9 cellular contexts compared by ENCODE assay signal in the genomic region with DNA sequence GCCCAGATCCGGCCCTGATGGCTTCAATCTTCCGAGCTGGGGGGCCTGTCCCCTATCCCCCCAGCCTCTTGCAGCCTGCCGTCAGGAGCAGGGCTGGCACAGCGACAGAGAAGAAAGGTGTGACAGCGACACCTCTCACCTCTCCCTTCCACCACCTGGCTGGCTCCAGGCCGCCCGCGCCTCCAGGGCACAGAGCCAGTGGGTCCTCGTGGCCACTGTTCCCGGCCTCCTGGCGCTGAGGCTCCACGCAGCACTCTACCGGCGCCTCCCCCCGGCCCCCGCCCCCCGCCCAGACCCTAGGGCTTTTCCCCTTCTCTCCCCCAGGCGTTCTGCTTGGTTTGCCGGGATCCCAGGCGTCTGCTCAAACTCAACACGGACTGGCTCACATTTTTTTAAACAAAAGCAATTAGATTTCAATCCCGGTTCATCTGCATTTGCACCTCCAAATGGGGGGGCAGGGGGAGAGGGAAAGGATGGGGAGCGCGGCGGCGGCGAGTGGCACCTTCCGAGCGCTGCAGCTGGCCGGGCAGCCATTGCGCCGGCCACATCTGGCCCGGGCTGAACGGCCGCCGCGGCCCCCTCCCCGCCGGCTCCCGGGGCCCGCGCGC. TPM values are rescaled to one million over a fixed set of nuclear protein-coding genes. Genes with fewer than 3 reads are reported as not detected.
DNase-seq lines count a peak whose midpoint lies in the region; ATAC-seq and TF ChIP-seq lines count a peak whose summit lies in the region.
"Had no signal": no experiment of that assay in that cellular context is flagged by ENCODE, and none has a peak within 500 bp of the region (broad histone marks: within the 10 kb centered on the region; RNA-seq: fewer than 3 reads in every experiment).

No MANE protein-coding gene starts in this region.

- no peaks in the 10 kb centered on the region for H3K27me3 ChIP-seq in BE2C
- H3K27me3 ChIP-seq in GM23338 (ENCODE audit: insufficient read depth): peaks cover 94% of the 10 kb centered on the region
- peaks cover 7% of the 10 kb centered on the region; the same call in 1 of the 2 replicates for H3K27me3 ChIP-seq in PC-9 (ENCODE audit: insufficient read depth, low read depth)
- H3K27me3 ChIP-seq in left lung: peaks cover 84 to 100% of the 10 kb centered on the region in 2 donors
- H3K27me3 ChIP-seq in MM.1S (replicated peaks; ENCODE audit: insufficient read depth, low read length): peaks cover 78% of the 10 kb centered on the region

- no peak overlapping the region for H3K9ac ChIP-seq in MM.1S (ENCODE audit: low read length)

- H3K9me3 Mint-ChIP-seq in GM23338: peaks cover 3% of the 10 kb centered on the region; the same call in 1 of the 3 replicates
- no peaks in the 10 kb centered on the region for H3K9me3 Mint-ChIP-seq in activated T-cell treated with anti-CD3 and anti-CD28 coated beads, Interleukin-2, amount 50 U/mL, for 4 hours
- H3K9me3 Mint-ChIP-seq: activated CD4-positive, alpha-beta memory T cell treated with anti-CD3 and anti-CD28 coated beads, Interleukin-2, amount 10 ng/mL, durations not matched to agents 7 days and 5 days had no signal

- H3K79me2 ChIP-seq in GM23338 (replicated peaks; ENCODE audit: insufficient read depth): no peaks in the 10 kb centered on the region
- no peaks in the 10 kb centered on the region for H3K79me2 ChIP-seq in PC-9 (ENCODE audit: low read depth)
- H3K79me2 ChIP-seq in MM.1S (ENCODE audit: low read length): no peaks in the 10 kb centered on the region

- peak overlapping the region; percentile 65 for H3K4me3 Mint-ChIP-seq in GM23338
- no peak overlapping the region for H3K4me3 Mint-ChIP-seq in activated T-cell treated with anti-CD3 and anti-CD28 coated beads, Interleukin-2, amount 50 U/mL, for 4 hours

- H4K20me1 ChIP-seq in GM23338 (replicated peaks; ENCODE audit: insufficient read depth) (peaks cover 3% of the 10 kb centered on the region; the same call in 1 of the 2 replicates), PC-9 (ENCODE audit: insufficient read depth) (no peaks in the 10 kb centered on the region), MM.1S (ENCODE audit: insufficient read depth, low read length) (no peaks in the 10 kb centered on the region)

- no peaks in the 10 kb centered on the region for H3K9me2 ChIP-seq in GM23338 (ENCODE audit: insufficient read depth)
- H3K9me2 ChIP-seq in PC-9 (ENCODE audit: insufficient read depth): no peaks in the 10 kb centered on the region
- H3K9me2 ChIP-seq in MM.1S (replicated peaks; ENCODE audit: insufficient read depth, low read length): no peaks in the 10 kb centered on the region

- POLR2A ChIA-PET in PC-9 (lab: Charles Lee; ENCODE audit: unreplicated experiment): no interaction called here

- peaks cover 46% of the 10 kb centered on the region for H3F3A ChIP-seq in GM23338 (replicated peaks; ENCODE audit: low read depth)
- H3F3A ChIP-seq in PC-9 (ENCODE audit: insufficient read depth, low read depth): peaks cover 17% of the 10 kb centered on the region; the same call in 1 of the 2 replicates
- no peaks in the 10 kb centered on the region for H3F3A ChIP-seq in MM.1S (ENCODE audit: insufficient read depth, low read length)

- H2AFZ ChIP-seq in GM23338 (no peak overlapping the region), PC-9 (no peak overlapping the region), MM.1S (ENCODE audit: low read length) (no peak overlapping the region)

- H3K27ac Mint-ChIP-seq in GM23338: no peak overlapping the region
- H3K27ac Mint-ChIP-seq: activated CD4-positive, alpha-beta memory T cell treated with anti-CD3 and anti-CD28 coated beads, Interleukin-2, amount 10 ng/mL, durations not matched to agents 7 days and 5 days had no signal

- H3K4me2 ChIP-seq in GM23338: peak overlapping the region; percentile 71; the same call in 1 of the 2 replicates
- peak overlapping the region; percentile 47; the same call in 1 of the 2 replicates for H3K4me2 ChIP-seq in PC-9
- no peak overlapping the region for H3K4me2 ChIP-seq in MM.1S (ENCODE audit: low read depth, low read length)

- intact Hi-C loops in PC-9 (cut with micrococcal nuclease; ENCODE audit: unreplicated experiment): loop anchor here (2.0 kb wide), 1 partner anchor 179 kb away; no protein-coding TSS in a partner anchor
- intact Hi-C loops in left lung (cut with DNase I): loop anchor here in 1 of 2 donors (5.0 kb wide), 1 partner anchor 33 kb away; no protein-coding TSS in a partner anchor

- H3K36me3 Mint-ChIP-seq in GM23338 (ENCODE audit: low read depth): no peaks in the 10 kb centered on the region
- no peaks in the 10 kb centered on the region for H3K36me3 Mint-ChIP-seq in activated T-cell treated with anti-CD3 and anti-CD28 coated beads, Interleukin-2, amount 50 U/mL, for 4 hours (ENCODE audit: insufficient read depth)

- CTCF ChIA-PET in PC-9 (lab: Charles Lee): interaction anchor here (0.7 kb wide), 1 partner anchor 30 kb away, joined by 9 read pairs; a partner anchor contains a TSS

- peaks cover 91% of the 10 kb centered on the region for H3K27me3 Mint-ChIP-seq in GM23338 (ENCODE audit: insufficient read depth, low read depth, poor library complexity)
- H3K27me3 Mint-ChIP-seq in activated T-cell treated with anti-CD3 and anti-CD28 coated beads, Interleukin-2, amount 50 U/mL, for 4 hours (ENCODE audit: low read depth): peaks cover 67% of the 10 kb centered on the region

- DNase-seq in BE2C (no peak), GM23338 (ENCODE audit: low spot score) (peak; percentile 55), PC-9 (no peak), left lung (no peak), NOMO-1 treated with dmso at 0.1 percent for 144 hours (lab: John Stamatoyannopoulos, UW; ENCODE audit: unreplicated experiment) (no peak), MM.1S (no peak), putamen (ENCODE audit: low spot score) (no peak)
- no peak for DNase-seq in activated T-cell treated with anti-CD3 and anti-CD28 coated beads, Interleukin-2, amount 50 U/mL, for 4 hours

- H3K4me3 ChIP-seq in BE2C (ENCODE audit: low read depth, low read length) (peak overlapping the region; percentile 45), GM23338 (peak overlapping the region; percentile 46; the same call in 1 of the 2 replicates), PC-9 (no peak overlapping the region), left lung (no peak overlapping the region), MM.1S (ENCODE audit: low read length) (no peak overlapping the region)

- H3K27ac ChIP-seq in GM23338 (ENCODE audit: low read depth) (no peak overlapping the region), PC-9 (no peak overlapping the region), left lung (no peak overlapping the region), MM.1S (ENCODE audit: low read length) (no peak overlapping the region)

- H3K4me1 ChIP-seq in BE2C: peaks cover 17% of the 10 kb centered on the region
- peaks cover 49% of the 10 kb centered on the region for H3K4me1 ChIP-seq in GM23338 (ENCODE audit: insufficient read depth)
- peaks cover 35% of the 10 kb centered on the region; the same call in 1 of the 2 replicates for H3K4me1 ChIP-seq in PC-9 (replicated peaks; ENCODE audit: insufficient read depth)
- H3K4me1 ChIP-seq in left lung: peaks cover 28 to 54% of the 10 kb centered on the region in 2 donors
- no peaks in the 10 kb centered on the region for H3K4me1 ChIP-seq in MM.1S (ENCODE audit: low read length)

- H3K9me3 ChIP-seq in BE2C: no peaks in the 10 kb centered on the region
- H3K9me3 ChIP-seq in PC-9 (ENCODE audit: insufficient read depth, low read depth): no peaks in the 10 kb centered on the region
- no peaks in the 10 kb centered on the region for H3K9me3 ChIP-seq in left lung
- H3K9me3 ChIP-seq in MM.1S (replicated peaks; ENCODE audit: insufficient read depth, low read length): no peaks in the 10 kb centered on the region

- peaks cover 51% of the 10 kb centered on the region for H3K4me1 Mint-ChIP-seq in GM23338
- H3K4me1 Mint-ChIP-seq in activated T-cell treated with anti-CD3 and anti-CD28 coated beads, Interleukin-2, amount 50 U/mL, for 4 hours (ENCODE audit: low read depth): peaks cover 34% of the 10 kb centered on the region

- H3K36me3 ChIP-seq in BE2C (no peaks in the 10 kb centered on the region), GM23338 (ENCODE audit: insufficient read depth) (no peaks in the 10 kb centered on the region), PC-9 (ENCODE audit: low read depth) (no peaks in the 10 kb centered on the region), left lung (no peaks in the 10 kb centered on the region), MM.1S (replicated peaks; ENCODE audit: insufficient read depth, low read length) (no peaks in the 10 kb centered on the region)

- TF ChIP-seq CTCF in BE2C (IDR thresholded peaks at IDR 0.05; ENCODE audit: low read depth, low read length): no peak
- TF ChIP-seq CTCF in GM23338 (conservative IDR thresholded peaks at IDR 0.05; ENCODE audit: low read depth in 2 of 2): no peak
- no peak for TF ChIP-seq CTCF in PC-9 (conservative IDR thresholded peaks at IDR 0.05)
- TF ChIP-seq CTCF in left lung (IDR thresholded peaks at IDR 0.05): no peak
- TF ChIP-seq CTCF in MM.1S (IDR thresholded peaks at IDR 0.05; ENCODE audit: low read length): no peak

- no peak for ATAC-seq in GM23338
- ATAC-seq in left lung: peak; percentile 12
- no peak for ATAC-seq in activated T-cell treated with anti-CD3 and anti-CD28 coated beads, Interleukin-2, amount 50 U/mL, for 4 hours

- no TSS peak for BruUV-seq in PC-9 (replicated peaks; lab: Mats Ljungman, UMichigan)

TF ChIP-seq in GM23338, 12 proteins besides CTCF, POLR2A, EP300 and RAD21 (continues in another document):
- TF ChIP-seq STAT1 (IDR thresholded peaks at IDR 0.05; ENCODE audit: unreplicated experiment): no peak
- no peak for TF ChIP-seq ZNF331 (CRISPR knock-in tag; IDR thresholded peaks at IDR 0.05; ENCODE audit: low read depth)

RNA-seq across cellular contexts. Expression of a gene that starts 12.8 kb away (rescaled TPM):
- polyA plus RNA-seq in BE2C (2012; ENCODE audit: insufficient read depth, insufficient read length, low read depth): 54.5 TPM
- total RNA-seq in GM23338 (2014; rRNA removed; shearing (Covaris generic)): 0.16 and 1.0 TPM in 2 replicates
- 1.1 and 1.3 TPM in 2 replicates for polyA plus RNA-seq in GM23338 (2016; fragmentation: Nextera tagmentation; extraction: Ambion mirVana)
- total RNA-seq in PC-9 (2021): 14.2 and 15.5 TPM in 2 replicates
- total RNA-seq in left lung: 1 to 10 TPM; 7.3 to 7.9 TPM
- 1 to 10 TPM; 1.7 to 4.3 (median 3.1) TPM for total RNA-seq in activated T-cell treated with anti-CD3 and anti-CD28 coated beads, Interleukin-2, amount 50 U/mL, for 4 hours

RNA-seq across cellular contexts. Expression of a gene that starts 29.6 kb away (rescaled TPM):
- polyA plus RNA-seq in BE2C (2012; ENCODE audit: insufficient read depth, insufficient read length, low read depth): 226 TPM
- total RNA-seq in GM23338 (2014; rRNA removed; shearing (Covaris generic)): 4.6 and 5.7 TPM in 2 replicates
- 1.4 TPM in 2 replicates for polyA plus RNA-seq in GM23338 (2016; fragmentation: Nextera tagmentation; extraction: Ambion mirVana)
- 32.0 and 33.1 TPM in 2 replicates for total RNA-seq in PC-9 (2021)
- total RNA-seq in left lung: 10 to 100 TPM; 20.9 to 22.3 TPM
- total RNA-seq in activated T-cell treated with anti-CD3 and anti-CD28 coated beads, Interleukin-2, amount 50 U/mL, for 4 hours: 10 to 100 TPM; 15.3 to 16.4 (median 15.3) TPM

RNA-seq across cellular contexts. Expression of a gene that starts 31.7 kb away (rescaled TPM):
- 46.9 TPM for polyA plus RNA-seq in BE2C (2012; ENCODE audit: insufficient read depth, insufficient read length, low read depth)
- 91.1 and 114 TPM in 2 replicates for total RNA-seq in GM23338 (2014; rRNA removed; shearing (Covaris generic))
- 26.6 and 29.2 TPM in 2 replicates for polyA plus RNA-seq in GM23338 (2016; fragmentation: Nextera tagmentation; extraction: Ambion mirVana)
- total RNA-seq in PC-9 (2021) (30.4 and 32.6 TPM in 2 replicates), left lung (1 to 10 TPM; 2.6 to 3.6 TPM)
- total RNA-seq in activated T-cell treated with anti-CD3 and anti-CD28 coated beads, Interleukin-2, amount 50 U/mL, for 4 hours: 1 to 10 TPM; 1.0 to 2.6 (median 1.4) TPM

Comparison
In these comparisons a context has a peak if more than half of its experiments do, and no peak if none do; other contexts are left out.
1. H3K4me3 ChIP-seq: peak in BE2C (single experiment) and GM23338 (single experiment); none in PC-9 (single experiment), left lung (0 of 2) and MM.1S (single experiment).